32 cellular contexts compared by ENCODE assay signal in the genomic region with DNA sequence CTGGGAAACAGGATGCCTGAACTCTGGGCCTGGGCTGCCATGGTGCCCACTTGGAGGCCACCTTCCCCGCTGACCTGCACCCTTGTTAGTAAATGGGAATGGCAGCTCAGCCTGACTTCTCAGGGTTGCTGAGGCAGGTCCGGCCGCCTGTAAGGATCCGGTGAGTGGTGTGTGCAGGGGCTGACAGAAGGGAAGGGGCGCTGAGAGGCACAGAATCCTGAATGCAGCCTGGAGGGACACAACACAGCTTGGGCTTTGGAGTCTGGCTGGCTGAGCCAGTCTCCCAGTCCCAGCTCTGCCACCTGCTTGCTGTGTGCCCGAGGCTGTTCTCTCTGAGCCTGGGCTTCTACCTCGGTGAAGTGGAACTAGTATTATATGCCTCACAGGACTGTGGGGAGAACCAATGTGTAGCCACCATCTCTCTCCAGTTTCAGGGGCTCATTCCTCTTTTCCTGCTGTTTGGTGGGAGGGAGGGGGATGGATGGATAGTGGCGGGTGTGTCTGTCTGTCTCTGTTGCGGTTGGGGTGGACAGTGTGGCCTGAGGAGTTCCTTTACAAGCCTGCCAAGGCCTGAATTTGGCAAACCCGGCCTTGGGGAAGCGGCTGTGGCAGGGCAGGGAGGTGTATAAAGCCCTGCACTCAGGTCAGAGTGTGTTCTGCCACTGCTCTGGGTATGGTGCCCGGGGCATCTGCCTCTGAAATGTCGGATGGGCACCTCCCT. TPM values are rescaled to one million over a fixed set of nuclear protein-coding genes. Genes with fewer than 3 reads are reported as not detected.
DNase-seq lines count a peak whose midpoint lies in the region; ATAC-seq and TF ChIP-seq lines count a peak whose summit lies in the region.
"Had no signal": no experiment of that assay in that cellular context is flagged by ENCODE, and none has a peak within 500 bp of the region (broad histone marks: within the 10 kb centered on the region; RNA-seq: fewer than 3 reads in every experiment).

No MANE protein-coding gene starts in this region.

- CTCF ChIA-PET in naive thymus-derived CD4-positive, alpha-beta T cell (lab: Charles Lee) = no interaction called here

- no peaks in the 10 kb centered on the region for H3K9me3 ChIP-seq in naive thymus-derived CD4-positive, alpha-beta T cell (ENCODE audit: control insufficient read depth in 2 of 3, low read length in 3 of 3)
- H3K9me3 ChIP-seq: gastrocnemius medialis, Peyer's patch, SJCRH30, stomach had no signal

- DNase-seq in NCI-H345 (lab: John Stamatoyannopoulos, UW) (peak; percentile 43), NCI-H345 treated with DMSO at 0.1 percent for 48 hours (lab: John Stamatoyannopoulos, UW; ENCODE audit: unreplicated experiment) (no peak), caudate nucleus (lab: John Stamatoyannopoulos, UW) (peak in 2 of 61 donors; percentile 12 to 32), mesothelial cell of epicardium (ENCODE audit: low spot score in 2 of 2, unreplicated experiment in 2 of 2) (no peak), GM19238 (ENCODE audit: insufficient read length, low spot score) (no peak)
- DNase-seq in naive thymus-derived CD4-positive, alpha-beta T cell = no peak
- DNase-seq: activated CD4-positive, alpha-beta T cell treated with anti-CD3 and anti-CD28 coated beads, Interleukin-2, amount 50 U/mL, for 48 hours; activated naive CD4-positive, alpha-beta T cell treated with anti-CD3 and anti-CD28 coated beads, Interleukin-2, amount 50 U/mL, for 16 hours; amniotic stem cell; CD8-positive, alpha-beta T cell; gastrocnemius medialis; H7; Kasumi-1; left cardiac atrium; NCI-H2171; NCI-H524; Peyer's patch; retina; stimulated activated CD8-positive, alpha-beta memory T cell treated with anti-CD3 and anti-CD28 coated beads, Interleukin-4, amount 100 ng/mL, for 48 hours; stomach; T-cell had no signal

- H3K4me3 Mint-ChIP-seq in mesothelial cell of epicardium = no peak overlapping the region
- no peak overlapping the region for H3K4me3 Mint-ChIP-seq in naive thymus-derived CD4-positive, alpha-beta T cell
- H3K4me3 Mint-ChIP-seq: CD8-positive, alpha-beta T cell; dendritic cell treated with granulocyte-macrophage colony-stimulating factor and Interleukin-4, amounts not matched to agents 40 ng/mL and 50 ng/mL, for 4 days; T-cell had no signal

- H3K27me3 Mint-ChIP-seq in mesothelial cell of epicardium (ENCODE audit: low read depth) = no peaks in the 10 kb centered on the region
- peaks cover 0 to 13% (median 3%) of the 10 kb centered on the region in 5 donors for H3K27me3 Mint-ChIP-seq in naive thymus-derived CD4-positive, alpha-beta T cell

- H3K4me1 ChIP-seq in naive thymus-derived CD4-positive, alpha-beta T cell (ENCODE audit: control insufficient read depth in 2 of 2, insufficient read depth in 2 of 2, low read length in 2 of 2) = no peaks in the 10 kb centered on the region
- H3K4me1 ChIP-seq: gastrocnemius medialis, Peyer's patch, stomach had no signal

- H3K4me1 Mint-ChIP-seq in mesothelial cell of epicardium = peaks cover 29% of the 10 kb centered on the region
- no peaks in the 10 kb centered on the region for H3K4me1 Mint-ChIP-seq in naive thymus-derived CD4-positive, alpha-beta T cell
- H3K4me1 Mint-ChIP-seq: T-cell had no signal

- peak overlapping the region; percentile 41 for H3K27ac Mint-ChIP-seq in mesothelial cell of epicardium
- H3K27ac Mint-ChIP-seq in naive thymus-derived CD4-positive, alpha-beta T cell = no peak overlapping the region
- H3K27ac Mint-ChIP-seq: CD8-positive, alpha-beta T cell; dendritic cell treated with granulocyte-macrophage colony-stimulating factor and Interleukin-4, amounts not matched to agents 40 ng/mL and 50 ng/mL, for 4 days; T-cell had no signal

- intact Hi-C loops in naive thymus-derived CD4-positive, alpha-beta T cell (cut with micrococcal nuclease) = no loop called here

- H3K27me3 ChIP-seq in naive thymus-derived CD4-positive, alpha-beta T cell (ENCODE audit: control insufficient read depth in 2 of 2, insufficient read depth in 2 of 2, low read length in 2 of 2) = no peaks in the 10 kb centered on the region
- H3K27me3 ChIP-seq: gastrocnemius medialis, Peyer's patch, SJCRH30, stomach had no signal

- peak overlapping the region; percentile 82 for H3K27ac ChIP-seq in caudate nucleus (ENCODE audit: low read depth, low read length)
- H3K27ac ChIP-seq in naive thymus-derived CD4-positive, alpha-beta T cell (ENCODE audit: low read depth, low read length) = no peak overlapping the region
- H3K27ac ChIP-seq: 22Rv1, gastrocnemius medialis, Peyer's patch, SJCRH30, stomach had no signal

- POLR2A ChIA-PET in naive thymus-derived CD4-positive, alpha-beta T cell (lab: Charles Lee) = no interaction called here

- H3K4me3 ChIP-seq in naive thymus-derived CD4-positive, alpha-beta T cell (ENCODE audit: low read length) = no peak overlapping the region
- H3K4me3 ChIP-seq: gastrocnemius medialis, Peyer's patch, SJCRH30, skin epidermis, stomach had no signal

- no peaks in the 10 kb centered on the region for H3K36me3 ChIP-seq in naive thymus-derived CD4-positive, alpha-beta T cell (ENCODE audit: control insufficient read depth in 2 of 3, insufficient read depth in 3 of 3, low read length in 3 of 3)
- H3K36me3 ChIP-seq: gastrocnemius medialis, Peyer's patch, stomach had no signal

- no peaks in the 10 kb centered on the region for H3K9me3 Mint-ChIP-seq in mesothelial cell of epicardium
- peaks cover 0 to 14% (median 6%) of the 10 kb centered on the region in 11 donors for H3K9me3 Mint-ChIP-seq in naive thymus-derived CD4-positive, alpha-beta T cell
- H3K9me3 Mint-ChIP-seq: dendritic cell treated with granulocyte-macrophage colony-stimulating factor and Interleukin-4, amounts not matched to agents 40 ng/mL and 50 ng/mL, for 4 days had no signal

- no peaks in the 10 kb centered on the region for H3K36me3 Mint-ChIP-seq in mesothelial cell of epicardium
- peaks cover 0 to 6% (median 0%) of the 10 kb centered on the region in 5 donors for H3K36me3 Mint-ChIP-seq in naive thymus-derived CD4-positive, alpha-beta T cell
- H3K36me3 Mint-ChIP-seq: CD8-positive, alpha-beta T cell had no signal

- no peak for TF ChIP-seq CTCF in mesothelial cell of epicardium (IDR thresholded peaks at IDR 0.05; ENCODE audit: unreplicated experiment)

- ATAC-seq in naive thymus-derived CD4-positive, alpha-beta T cell = no peak
- no peak for ATAC-seq in GM18511 (IDR thresholded peaks at IDR 0.05; ENCODE audit: unreplicated experiment)
- ATAC-seq in GM18520 (IDR thresholded peaks at IDR 0.05; ENCODE audit: unreplicated experiment) = no peak
- ATAC-seq: activated CD4-positive, CD25-positive, alpha-beta regulatory T cell treated with anti-CD3 and anti-CD28 coated beads, Interleukin-2, amount 50 U/mL, for 24 hours; CD8-positive, alpha-beta T cell; gastrocnemius medialis; T-cell had no signal

RNA-seq across cellular contexts. Expression of a gene that starts 18.0 kb away (rescaled TPM):
- 2.9 to 4.3 TPM (median 3.8 TPM) in 3 replicates for total RNA-seq in mesothelial cell of epicardium
- total RNA-seq in naive thymus-derived CD4-positive, alpha-beta T cell = under 1 TPM in 1 of 5 experiments, not detected in 4; 0.44 TPM
- not detected for polyA plus RNA-seq in naive thymus-derived CD4-positive, alpha-beta T cell
- total RNA-seq: CD8-positive, alpha-beta T cell; T-cell had no signal

RNA-seq across cellular contexts. Expression of a gene that starts 30.1 kb away (rescaled TPM):
- total RNA-seq in mesothelial cell of epicardium = not detected in 3 replicates
- not detected for total RNA-seq in naive thymus-derived CD4-positive, alpha-beta T cell
- polyA plus RNA-seq in naive thymus-derived CD4-positive, alpha-beta T cell = not detected
- total RNA-seq: cardiac septum; CD8-positive, alpha-beta T cell; H7; left cardiac atrium; occipital lobe; Peyer's patch; stomach; T-cell; ureter had no signal

RNA-seq across cellular contexts. Expression of a gene that starts 41.0 kb away (rescaled TPM):
- 0.13 to 0.32 TPM (median 0.22 TPM) in 3 replicates for total RNA-seq in mesothelial cell of epicardium
- 1 to 10 TPM in 1 of 5 experiments, under 1 TPM in 1, not detected in 3; 0.32 to 1.3 TPM for total RNA-seq in naive thymus-derived CD4-positive, alpha-beta T cell
- polyA plus RNA-seq in naive thymus-derived CD4-positive, alpha-beta T cell = not detected
- total RNA-seq: CD8-positive, alpha-beta T cell; SJCRH30 had no signal

RNA-seq across cellular contexts. Expression of a gene that starts 59.7 kb away (rescaled TPM):
- total RNA-seq in mesothelial cell of epicardium = not detected in 3 replicates
- total RNA-seq in naive thymus-derived CD4-positive, alpha-beta T cell = not detected
- polyA plus RNA-seq in naive thymus-derived CD4-positive, alpha-beta T cell = not detected
- total RNA-seq: CD8-positive, alpha-beta T cell; G401; H7; left cardiac atrium; occipital lobe; Peyer's patch; stomach; T-cell; ureter had no signal
- polyA plus RNA-seq: stomach had no signal
